ENCODE assay signal across 6 cellular contexts in the genomic region with DNA sequence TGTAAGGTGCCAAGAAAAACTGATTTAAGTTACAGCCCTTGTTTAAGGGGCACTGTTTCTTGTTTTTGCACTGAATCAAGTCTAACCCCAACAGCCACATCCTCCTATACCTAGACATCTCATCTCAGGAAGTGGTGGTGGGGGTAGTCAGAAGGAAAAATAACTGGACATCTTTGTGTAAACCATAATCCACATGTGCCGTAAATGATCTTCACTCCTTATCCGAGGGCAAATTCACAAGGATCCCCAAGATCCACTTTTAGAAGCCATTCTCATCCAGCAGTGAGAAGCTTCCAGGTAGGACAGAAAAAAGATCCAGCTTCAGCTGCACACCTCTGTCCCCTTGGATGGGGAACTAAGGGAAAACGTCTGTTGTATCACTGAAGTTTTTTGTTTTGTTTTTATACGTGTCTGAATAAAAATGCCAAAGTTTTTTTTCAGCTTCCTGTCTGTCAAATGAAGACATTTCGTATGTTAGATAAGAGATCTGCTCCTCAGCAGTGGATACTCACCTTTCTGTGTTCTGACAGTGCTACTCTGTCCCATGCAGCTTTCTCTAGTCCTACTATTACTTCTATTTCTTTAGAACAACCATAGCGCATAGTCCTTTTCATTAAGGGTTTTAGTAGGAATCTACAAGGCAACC. TPM values are rescaled to one million over a fixed set of nuclear protein-coding genes. Genes with fewer than 3 reads are reported as not detected.
A peak's percentile ranks its signal among the peaks of the same experiment; 100 is the strongest.
DNase-seq lines count a peak whose midpoint lies in the region; ATAC-seq and TF ChIP-seq lines count a peak whose summit lies in the region.

No MANE protein-coding gene starts in this region.

- peaks cover 0 to 27% (median 7%) of the 10 kb centered on the region in 4 donors for H3K36me3 ChIP-seq in transverse colon

- in situ Hi-C loops in transverse colon (cut with MboI; ENCODE audit: low pct_ligation_motif_present in 1 of 4, low pct_unique_long_range_greater_than_20kb in 1 of 4, low sequenced_read_pairs in 3 of 4), result no loop called here

- H3K27ac Mint-ChIP-seq in activated naive CD4-positive, alpha-beta T cell treated with anti-CD3 and anti-CD28 coated beads, Interleukin-2, amount 10 ng/mL, durations not matched to agents 7 days and 5 days, result peak overlapping the region; percentile 99

- intact Hi-C loops in transverse colon (cut with DNase I; ENCODE audit: low total_unique reads), result no loop called here
- intact Hi-C loops in posterior vena cava (cut with DNase I), result no loop called here

- H3K4me3 ChIP-seq in fibroblast of pulmonary artery (replicated peaks; ENCODE audit: low read depth, low read length), result peak overlapping the region; percentile 90
- peak overlapping the region in 2 of 4 donors; percentile 73 to 96 for H3K4me3 ChIP-seq in transverse colon

- H3K4me3 Mint-ChIP-seq in activated naive CD4-positive, alpha-beta T cell treated with anti-CD3 and anti-CD28 coated beads, Interleukin-2, amount 10 ng/mL, durations not matched to agents 7 days and 5 days, result peak overlapping the region; percentile 97

- TF ChIP-seq POLR2A in transverse colon (IDR thresholded peaks at IDR 0.05), result no peak

- H3K4me1 Mint-ChIP-seq in activated naive CD4-positive, alpha-beta T cell treated with anti-CD3 and anti-CD28 coated beads, Interleukin-2, amount 10 ng/mL, durations not matched to agents 7 days and 5 days, result peaks cover 58% of the 10 kb centered on the region

- TF ChIP-seq EP300 in transverse colon (IDR thresholded peaks at IDR 0.05; ENCODE audit: low read depth), result no peak

- no peaks in the 10 kb centered on the region for H3K9me3 ChIP-seq in transverse colon

- CTCF ChIA-PET in activated naive CD4-positive, alpha-beta T cell treated with anti-CD3 and anti-CD28 coated beads, Interleukin-2, amount 10 ng/mL, durations not matched to agents 7 days and 5 days (lab: Charles Lee), result interaction anchor here (1.3 to 9.1 kb wide), 4 partner anchors 13 to 57 kb away, joined by 3 to 64 read pairs (median 18); a partner anchor contains a TSS

- ATAC-seq in GM21717 (IDR thresholded peaks at IDR 0.05; ENCODE audit: unreplicated experiment), result no peak

- no peaks in the 10 kb centered on the region for H3K9me3 Mint-ChIP-seq in activated naive CD4-positive, alpha-beta T cell treated with anti-CD3 and anti-CD28 coated beads, Interleukin-2, amount 10 ng/mL, durations not matched to agents 7 days and 5 days

- no peak for DNase-seq in activated naive CD4-positive, alpha-beta T cell treated with anti-CD3 and anti-CD28 coated beads, Interleukin-2, amount 10 ng/mL, durations not matched to agents 7 days and 5 days
- DNase-seq in activated naive CD4-positive, alpha-beta T cell treated with Interleukin-2 at 50 U/mL for 16 hours, result no peak
- no peak for DNase-seq in fibroblast of pulmonary artery (ENCODE audit: low read depth)
- DNase-seq in transverse colon, result no peak
- no peak for DNase-seq in posterior vena cava (ENCODE audit: low spot score)

- no peaks in the 10 kb centered on the region for H3K27me3 ChIP-seq in transverse colon

- peaks cover 7 to 32% (median 24%) of the 10 kb centered on the region in 4 donors for H3K4me1 ChIP-seq in transverse colon

- H3K36me3 Mint-ChIP-seq in activated naive CD4-positive, alpha-beta T cell treated with anti-CD3 and anti-CD28 coated beads, Interleukin-2, amount 10 ng/mL, durations not matched to agents 7 days and 5 days, result peaks cover 30% of the 10 kb centered on the region

- H3K27ac ChIP-seq in transverse colon, result peak overlapping the region; percentile 86 to 96 (median 91)

- H3K27me3 Mint-ChIP-seq in activated naive CD4-positive, alpha-beta T cell treated with anti-CD3 and anti-CD28 coated beads, Interleukin-2, amount 10 ng/mL, durations not matched to agents 7 days and 5 days, result peaks cover 11% of the 10 kb centered on the region

- WGBS in transverse colon (ENCODE audit: low coverage in 1 of 2), 2 donors, result 34 to 41% methylated on average over 6 of the region's 6 CpGs

- no peak for TF ChIP-seq CTCF in fibroblast of pulmonary artery (IDR thresholded peaks at IDR 0.05; ENCODE audit: low read length, missing control alignments)
- TF ChIP-seq CTCF in transverse colon (IDR thresholded peaks at IDR 0.05), result no peak

RNA-seq across cellular contexts. Expression of a gene that starts 1.2 kb away (rescaled TPM):
- 10 to 100 TPM; 22.1 to 63.0 (median 44.8) TPM for total RNA-seq in transverse colon
- 10 to 100 TPM; 59.3 to 71.7 TPM for total RNA-seq in posterior vena cava

RNA-seq across cellular contexts. Expression of a gene that starts 13.2 kb away (rescaled TPM):
- total RNA-seq in transverse colon (1,000 to 10,000 TPM in 2 of 4 donors, 100 to 1,000 TPM in 2; 841 to 2,950 (median 1,684) TPM), posterior vena cava (1,000 to 10,000 TPM; 2,364 to 2,753 TPM)

RNA-seq across cellular contexts. Expression of a gene that starts 14.9 kb away (rescaled TPM):
- total RNA-seq in transverse colon, result 10 to 100 TPM in 1 of 4 donors, 1 to 10 TPM in 3; 3.7 to 10.1 (median 4.5) TPM
- total RNA-seq in posterior vena cava, result 1 to 10 TPM; 7.9 to 8.0 TPM

RNA-seq across cellular contexts. Expression of a gene that starts 23.2 kb away (rescaled TPM):
- total RNA-seq in transverse colon, result 100 to 1,000 TPM; 270 to 634 (median 340) TPM
- total RNA-seq in posterior vena cava, result 1 to 10 TPM in 1 of 2 donors, under 1 TPM in 1; 0.71 to 1.4 TPM

RNA-seq across cellular contexts. Expression of a gene that starts 24.9 kb away (rescaled TPM):
- 100 to 1,000 TPM in 2 of 4 donors, 10 to 100 TPM in 2; 94.2 to 133 (median 97.9) TPM for total RNA-seq in transverse colon
- 100 to 1,000 TPM; 113 to 120 TPM for total RNA-seq in posterior vena cava
